Comparison of ENCODE assay signal across 1 cellular context in genomic region chr1:44118682-44119081, GRCh38.
TF ChIP-seq lines count a peak whose summit lies in the region.

TSS of gene KLF17 (plus strand) at chr1:44118821. CDS start at chr1:44118908, 87 bp downstream.

TF ChIP-seq in H1, 55 proteins besides CTCF, POLR2A, EP300 and RAD21 (continued from another document):
- TF ChIP-seq KDM5A (IDR thresholded peaks at IDR 0.05; ENCODE audit: low read length) (no peak), CHD1 (IDR thresholded peaks at IDR 0.05; ENCODE audit: low read depth, low read length) (no peak), YY1 (IDR thresholded peaks at IDR 0.05; ENCODE audit: low read depth, low read length) (no peak), SIN3A (conservative IDR thresholded peaks at IDR 0.05 in 1 of 2, IDR thresholded peaks at IDR 0.05 in 1 of 2; ENCODE audit: low read depth in 1 of 2, low read length in 2 of 2) (no peak), RBBP5 (IDR thresholded peaks at IDR 0.05; ENCODE audit: borderline replicate concordance, low read depth, low read length) (no peak), ATF2 (IDR thresholded peaks at IDR 0.05; ENCODE audit: low read length) (no peak), CBX8 (IDR thresholded peaks at IDR 0.05; ENCODE audit: borderline replicate concordance, low read depth, low read length) (no peak), CHD7 (IDR thresholded peaks at IDR 0.05; ENCODE audit: insufficient replicate concordance, low read length) (no peak), SP4 (IDR thresholded peaks at IDR 0.05; ENCODE audit: low read length) (no peak), MAX (IDR thresholded peaks at IDR 0.05) (no peak), SUZ12 (IDR thresholded peaks at IDR 0.05; ENCODE audit: low read length) (no peak), TAF7 (optimal IDR thresholded peaks at IDR 0.05; ENCODE audit: borderline replicate concordance, low read depth, low read length) (no peak), CEBPB (IDR thresholded peaks at IDR 0.05; ENCODE audit: low read depth, low read length) (no peak)
TF ChIP-seq in H1: peak in this region for 0.
